In genomic region chr12:21775130-21775920, GRCh38 we compare ENCODE assay signal across 8 cellular contexts. TPM values are rescaled to one million over a fixed set of nuclear protein-coding genes. Genes with fewer than 3 reads are reported as not detected.
DNase-seq lines count a peak whose midpoint lies in the region; ATAC-seq, FAIRE-seq and TF ChIP-seq lines count a peak whose summit lies in the region.

No MANE protein-coding gene starts in this region.

- intact Hi-C loops in K562 (cut with micrococcal nuclease), result no loop called here

- H4K20me1 ChIP-seq in K562 (replicated peaks; ENCODE audit: control insufficient read depth, insufficient read depth, low read length), result no peaks in the 10 kb centered on the region

- H3K9me3 ChIP-seq in HEK293 (ENCODE audit: control insufficient read depth, insufficient read depth, low read depth, low read length) (no peaks in the 10 kb centered on the region), K562 (replicated peaks; ENCODE audit: control insufficient read depth, insufficient read depth, low read depth, low read length) (no peaks in the 10 kb centered on the region), skeletal muscle satellite cell (replicated peaks; ENCODE audit: low read length) (no peaks in the 10 kb centered on the region)

- 0 out of 2 replicates have a peak, but pooled peaks have one; percentile 17 for TF ChIP-seq EP300 in K562 (IDR thresholded peaks at IDR 0.05; ENCODE audit: low read length)

- no peak for TF ChIP-seq POLR2A in K562 (conservative IDR thresholded peaks at IDR 0.05)

- H3K27me3 ChIP-seq in K562 (ENCODE audit: control insufficient read depth in 2 of 2, insufficient read depth in 2 of 2, low read length in 2 of 2) (no peaks in the 10 kb centered on the region; a peak in 1 of 5 replicates), kidney epithelial cell (ENCODE audit: control insufficient read depth, insufficient read depth, low read length) (peaks cover 11% of the 10 kb centered on the region), skeletal muscle satellite cell (ENCODE audit: control insufficient read depth, insufficient read depth, low read length) (no peaks in the 10 kb centered on the region)

- H3K4me2 ChIP-seq in K562 (ENCODE audit: insufficient read depth, low read length) (peak overlapping the region; percentile 43), skeletal muscle satellite cell (ENCODE audit: low read length) (peak overlapping the region; percentile 78)

- TF ChIP-seq CTCF in HEK293 (tag by site-specific recombination; IDR thresholded peaks at IDR 0.05), result no peak
- TF ChIP-seq CTCF in K562 (IDR thresholded peaks at IDR 0.05 in 2 of 3, conservative IDR thresholded peaks at IDR 0.05 in 1 of 3; ENCODE audit: insufficient read depth in 2 of 3, low read depth in 1 of 3, low read length in 3 of 3), result no peak
- TF ChIP-seq CTCF in kidney epithelial cell (IDR thresholded peaks at IDR 0.05; ENCODE audit: insufficient read depth, low read length, poor library complexity, severe bottlenecking), result no peak

- peak overlapping the region; percentile 61 for H2AFZ ChIP-seq in K562 (ENCODE audit: low read depth, low read length)

- FAIRE-seq in K562 (lab: Jason Lieb, UNC), result peak; percentile 64

- peaks cover 5% of the 10 kb centered on the region; the same call in 2 of the 3 replicates for H3K79me2 ChIP-seq in K562 (ENCODE audit: control insufficient read depth, insufficient read depth, low read length)

- BruUV-seq in K562 (replicated peaks; lab: Mats Ljungman, UMichigan), result TSS peak; percentile 72

- no peaks in the 10 kb centered on the region for H3K9me1 ChIP-seq in K562 (ENCODE audit: control insufficient read depth, insufficient read depth, low read length)

- POLR2A ChIA-PET in HEK293 (lab: Yijun Ruan, JAX), result interaction anchor here (0.7 kb wide), 1 partner anchor 69 kb away, joined by 3 read pairs; no protein-coding TSS in a partner anchor
- POLR2A ChIA-PET in K562 (lab: Yijun Ruan, JAX), result interaction anchor here (0.7 to 1.3 kb wide), 4 partner anchors 9 to 390 kb away, joined by 3 to 5 read pairs (median 3); no protein-coding TSS in a partner anchor

- H3K9ac ChIP-seq in K562 (ENCODE audit: insufficient read depth in 1 of 2, low read depth in 2 of 2, low read length in 2 of 2), result peak overlapping the region in 1 of 2 experiments; percentile 63; a peak in 3 of 4 replicates
- peak overlapping the region; percentile 69 for H3K9ac ChIP-seq in skeletal muscle satellite cell (ENCODE audit: low read depth, low read length)

- CTCF ChIA-PET in HEK293 (lab: Yijun Ruan, JAX) (interaction anchor here (0.9 kb wide), 1 partner anchor 214 kb away, joined by 3 read pairs; no protein-coding TSS in a partner anchor), K562 (lab: Yijun Ruan, JAX; ENCODE audit: low intra/inter-chr PET ratio) (no interaction called here)

- H3K36me3 ChIP-seq in HEK293 (ENCODE audit: control insufficient read depth in 2 of 2, insufficient read depth in 1 of 2, low read length in 2 of 2), result peaks cover 4 to 22% of the 10 kb centered on the region in 2 experiments; a peak in 2 of 3 replicates
- H3K36me3 ChIP-seq in K562 (ENCODE audit: control insufficient read depth, insufficient read depth, low read length), result no peaks in the 10 kb centered on the region; the same call in 2 of the 3 replicates
- no peaks in the 10 kb centered on the region for H3K36me3 ChIP-seq in kidney epithelial cell (ENCODE audit: control insufficient read depth, insufficient read depth, low read length)
- no peaks in the 10 kb centered on the region for H3K36me3 ChIP-seq in skeletal muscle satellite cell (ENCODE audit: insufficient read depth, low read length)

- in situ Hi-C loops in K562 (cut with MboI), result no loop called here

- DNase-seq in K562 (ENCODE audit: extremely low read depth in 1 of 4, low spot score in 3 of 4) (peak in 2 of 4 experiments; percentile 27 to 51), kidney epithelial cell (ENCODE audit: low read depth) (no peak), T1000 (lab: John Stamatoyannopoulos, UW) (no peak), OCI-M2 (lab: John Stamatoyannopoulos, UW; ENCODE audit: unreplicated experiment) (no peak)
- no peak for DNase-seq in activated CD4-positive, alpha-beta T cell treated with anti-CD3 and anti-CD28 coated beads for 1 hour

- H3K4me1 ChIP-seq in HEK293 (ENCODE audit: control insufficient read depth, insufficient read depth, low read length), result peaks cover 5% of the 10 kb centered on the region
- H3K4me1 ChIP-seq in K562 (replicated peaks in 1 of 2; ENCODE audit: control insufficient read depth in 2 of 2, insufficient read depth in 2 of 2, low read length in 2 of 2), result peaks cover 0 to 8% of the 10 kb centered on the region in 2 experiments; a peak in 3 of 5 replicates
- H3K4me1 ChIP-seq in skeletal muscle satellite cell (ENCODE audit: control insufficient read depth, insufficient read depth, low read length), result peaks cover 27% of the 10 kb centered on the region

- H3K4me3 ChIP-seq in HEK293 (ENCODE audit: low read depth, low read length) (peak overlapping the region; percentile 62), K562 (peak overlapping the region; percentile 47), kidney epithelial cell (ENCODE audit: low read depth, low read length) (peak overlapping the region; percentile 50), skeletal muscle satellite cell (ENCODE audit: low read length) (peak overlapping the region; percentile 77)

- no peak for TF ChIP-seq RAD21 in K562 (CRISPR knock-in tag; conservative IDR thresholded peaks at IDR 0.05 in 1 of 2, IDR thresholded peaks at IDR 0.05 in 1 of 2)

- no peak overlapping the region; the same call in 1 of the 2 replicates for H3K27ac ChIP-seq in HEK293 (ENCODE audit: extremely low read depth, low read depth, low read length)
- H3K27ac ChIP-seq in K562 (ENCODE audit: extremely low read depth, low read depth, low read length), result peak overlapping the region; percentile 78

- peak; percentile 69 for ATAC-seq in K562
- ATAC-seq in HG03460 (IDR thresholded peaks at IDR 0.05; ENCODE audit: unreplicated experiment), result no peak

- WGBS in K562 (ENCODE audit: insufficient coverage, low coverage, missing lambda C conversion rate), result 3% methylated on average over 13 of the region's 14 CpGs

TF ChIP-seq in HEK293, 187 proteins besides CTCF, POLR2A, EP300 and RAD21:
- peak; percentile 56; the same call in 1 of the 2 replicates for TF ChIP-seq SCRT2 (tag by site-specific recombination; IDR thresholded peaks at IDR 0.05)
- no peak for TF ChIP-seq PRDM1 (tag by site-specific recombination; IDR thresholded peaks at IDR 0.05)
- TF ChIP-seq ZNF394 (tag by site-specific recombination; IDR thresholded peaks at IDR 0.05; ENCODE audit: borderline replicate concordance), result 0 out of 2 replicates have a peak, but pooled peaks have one; percentile 14

TF ChIP-seq in K562, 482 proteins besides CTCF, POLR2A, EP300 and RAD21 (continues in another document):
- TF ChIP-seq JUND (IDR thresholded peaks at IDR 0.05; ENCODE audit: borderline replicate concordance, low read depth, low read length), result no peak
- 0 out of 3 replicates have a peak, but pooled peaks have one; percentile 26 for TF ChIP-seq JUND (tag; IDR thresholded peaks at IDR 0.05; ENCODE audit: borderline replicate concordance, low read depth, low read length)
- no peak for TF ChIP-seq BRF2 (IDR thresholded peaks at IDR 0.05; ENCODE audit: borderline replicate concordance, insufficient read depth, insufficient read length)
- no peak for TF ChIP-seq ELF4 (CRISPR knock-in tag; IDR thresholded peaks at IDR 0.05)
- no peak for TF ChIP-seq HINFP (tag; conservative IDR thresholded peaks at IDR 0.05; ENCODE audit: low read depth)
- no peak for TF ChIP-seq ZFPM2 (CRISPR knock-in tag; IDR thresholded peaks at IDR 0.05)
- 0 out of 2 replicates have a peak, but pooled peaks have one; percentile 25 for TF ChIP-seq DPF2 (IDR thresholded peaks at IDR 0.05)
- no peak for TF ChIP-seq ZNF445 (CRISPR knock-in tag; IDR thresholded peaks at IDR 0.05; ENCODE audit: low read depth)

RNA-seq across cellular contexts. Expression of gene KCNJ8, which starts 0.8 kb away (rescaled TPM):
- 3.7 and 3.8 TPM in 2 replicates for total RNA-seq in K562 (2011; cell fraction: chromatin; rRNA removed; ENCODE audit: low replicate concordance)
- total RNA-seq in K562 (2011; cell fraction: nucleolus; rRNA removed), result 3.2 and 3.8 TPM in 2 replicates
- 3.9 and 4.0 TPM in 2 replicates for total RNA-seq in K562 (2011; cell fraction: nucleoplasm; rRNA removed)
- total RNA-seq in K562 (2014; rRNA removed) (1.3 TPM in 2 replicates), K562 (2014; rRNA removed; fragmentation: Illumina TruSeq; extraction: Trizol) (1.1 and 1.4 TPM in 2 replicates), K562 (2015; rRNA removed; fragmentation: Illumina TruSeq; extraction: Trizol) (1.4 and 1.8 TPM in 2 replicates), K562 (2021) (1.3 and 1.5 TPM in 2 replicates), kidney epithelial cell (0.25 and 0.27 TPM in 2 replicates)
- polyA plus RNA-seq in K562 (2011; rRNA removed) (0.58 and 3.6 TPM in 2 replicates), K562 (2014; fragmentation: Illumina TruSeq; extraction: Trizol) (1.0 TPM in 2 replicates), K562 (2014; fragmentation: Nextera tagmentation; extraction: Ambion mirVana) (under 1 TPM; 0.28 to 0.29 TPM), K562 (2014; rRNA removed) (0.51 and 1.1 TPM in 2 replicates)
- polyA plus RNA-seq in K562 (2011; cell fraction: cytosol; rRNA removed), result 0.37 and 2.4 TPM in 2 replicates
- polyA plus RNA-seq in K562 (2011; cell fraction: nucleus; rRNA removed), result 0.62 and 3.0 TPM in 2 replicates
- polyA plus RNA-seq in K562 (2012), result 0.91 and 1.2 TPM in 2 replicates
- polyA minus RNA-seq in K562 (2011; rRNA and poly(A)+ RNA removed), result 1.4 and 6.5 TPM in 2 replicates
- polyA minus RNA-seq in K562 (2011; cell fraction: cytosol; rRNA and poly(A)+ RNA removed), result 1.7 TPM in 1 of 2 replicates, not detected in the other
- 1.8 and 7.1 TPM in 2 replicates for polyA minus RNA-seq in K562 (2011; cell fraction: nucleus; rRNA and poly(A)+ RNA removed)
- total RNA-seq in skeletal muscle satellite cell (2012; rRNA removed), result 0.76 and 2.6 TPM in 2 replicates
